ENCODE assay signal across 1 cellular context in genomic region chr6:90708410-90708809, GRCh38.
TF ChIP-seq lines count a peak whose summit lies in the region.

No MANE protein-coding gene starts in this region.

TF ChIP-seq in GM23338, 12 proteins besides CTCF, POLR2A, EP300 and RAD21 (continued from another document):
- TF ChIP-seq ZNF462 (CRISPR knock-in tag; IDR thresholded peaks at IDR 0.05), result no peak
- no peak for TF ChIP-seq ZNF331 (CRISPR knock-in tag; IDR thresholded peaks at IDR 0.05; ENCODE audit: low read depth)
- no peak for TF ChIP-seq NANOG (IDR thresholded peaks at IDR 0.05; ENCODE audit: borderline replicate concordance)
- TF ChIP-seq EZH2 (IDR thresholded peaks at IDR 0.05; ENCODE audit: low read depth, unreplicated experiment), result no peak
- no peak for TF ChIP-seq REST (IDR thresholded peaks at IDR 0.05; ENCODE audit: unreplicated experiment)
TF ChIP-seq in GM23338: peak in this region for 0.
